Comparison of ENCODE assay signal across 8 cellular contexts in the genomic region with DNA sequence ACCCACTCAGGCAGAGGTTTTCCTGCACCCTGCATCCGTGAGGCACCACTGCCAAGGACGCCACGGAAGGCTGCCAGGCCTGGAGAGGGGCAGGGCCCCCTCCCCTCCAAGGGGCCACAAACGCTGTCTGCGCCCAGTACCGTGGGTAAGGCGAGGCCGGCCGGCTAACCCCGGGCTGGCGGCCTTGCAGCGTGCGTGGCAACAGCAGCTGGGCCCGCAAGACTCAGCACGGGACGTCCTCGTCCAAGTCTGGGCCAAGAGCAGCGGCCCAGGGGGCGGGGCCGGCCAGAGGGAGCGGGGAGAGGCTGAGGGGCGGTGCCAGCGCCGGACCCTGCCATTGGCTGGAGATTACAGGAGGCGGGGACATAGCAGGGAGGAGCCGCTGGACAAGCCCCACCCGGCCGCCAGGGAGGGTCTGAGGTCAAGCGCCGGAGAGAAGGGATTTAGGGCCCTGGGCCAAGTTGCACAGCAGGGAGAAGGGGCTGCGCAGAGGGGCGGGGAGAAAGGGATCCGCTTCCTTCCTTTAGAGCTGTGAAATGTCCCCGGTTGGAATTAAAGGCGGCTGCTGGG. TPM values are rescaled to one million over a fixed set of nuclear protein-coding genes. Genes with fewer than 3 reads are reported as not detected.
DNase-seq lines count a peak whose midpoint lies in the region; ATAC-seq, FAIRE-seq and TF ChIP-seq lines count a peak whose summit lies in the region.

No MANE protein-coding gene starts in this region.

- no peak overlapping the region for H3K4me3 Mint-ChIP-seq in activated T-cell treated with anti-CD3 and anti-CD28 coated beads, Interleukin-2, amount 50 U/mL, for 24 hours

- no peak for TF ChIP-seq POLR2A in GM12892 (IDR thresholded peaks at IDR 0.05; ENCODE audit: low read depth, low read length)

- H3K9me3 Mint-ChIP-seq in activated T-cell treated with anti-CD3 and anti-CD28 coated beads, Interleukin-2, amount 50 U/mL, for 24 hours = no peaks in the 10 kb centered on the region

- POLR2A ChIA-PET in HEK293T (lab: Yijun Ruan, JAX) = interaction anchor here (2.4 kb wide), 1 partner anchor 17 kb away, joined by 13 read pairs; a partner anchor contains a TSS

- TF ChIP-seq CTCF in fibroblast of pulmonary artery (IDR thresholded peaks at IDR 0.05; ENCODE audit: low read length, missing control alignments) (no peak), thoracic aorta (IDR thresholded peaks at IDR 0.05) (no peak)

- H3K36me3 ChIP-seq in muscle layer of colon (ENCODE audit: insufficient read depth, low read length) (peaks cover 14% of the 10 kb centered on the region), thoracic aorta (no peaks in the 10 kb centered on the region)

- no peak overlapping the region for H3K27ac Mint-ChIP-seq in activated T-cell treated with anti-CD3 and anti-CD28 coated beads, Interleukin-2, amount 50 U/mL, for 24 hours

- no peak for FAIRE-seq in GM12892 (lab: Jason Lieb, UNC)

- peak overlapping the region; percentile 47 for H3K27ac ChIP-seq in muscle layer of colon (ENCODE audit: low read depth, low read length)
- peak overlapping the region; percentile 76 to 79 for H3K27ac ChIP-seq in thoracic aorta

- H3K4me1 Mint-ChIP-seq in activated T-cell treated with anti-CD3 and anti-CD28 coated beads, Interleukin-2, amount 50 U/mL, for 24 hours (ENCODE audit: low read depth) = peaks cover 5% of the 10 kb centered on the region

- H3K4me1 ChIP-seq in muscle layer of colon (ENCODE audit: insufficient read depth, low read length) = peaks cover 15% of the 10 kb centered on the region
- peaks cover 0 to 16% of the 10 kb centered on the region in 2 donors for H3K4me1 ChIP-seq in thoracic aorta (ENCODE audit: control insufficient read depth in 1 of 2, low read depth in 2 of 2)

- H3K36me3 Mint-ChIP-seq in activated T-cell treated with anti-CD3 and anti-CD28 coated beads, Interleukin-2, amount 50 U/mL, for 24 hours (ENCODE audit: low read depth) = peaks cover 69% of the 10 kb centered on the region

- H3K27me3 ChIP-seq in muscle layer of colon (ENCODE audit: control insufficient read depth in 1 of 2, insufficient read depth in 2 of 2, low read length in 2 of 2) (no peaks in the 10 kb centered on the region), thoracic aorta (replicated peaks; ENCODE audit: insufficient read depth) (no peaks in the 10 kb centered on the region)

- H3K27me3 Mint-ChIP-seq in activated T-cell treated with anti-CD3 and anti-CD28 coated beads, Interleukin-2, amount 50 U/mL, for 24 hours = no peaks in the 10 kb centered on the region

- H3K9me3 ChIP-seq in muscle layer of colon (ENCODE audit: low read length) = no peaks in the 10 kb centered on the region
- H3K9me3 ChIP-seq in thoracic aorta = no peaks in the 10 kb centered on the region

- no peak overlapping the region for H3K9ac ChIP-seq in muscle layer of colon (ENCODE audit: low read length)

- peak; percentile 89 for ATAC-seq in thoracic aorta (ENCODE audit: insufficient number of reproducible peaks, low FRiP score, low read depth)

- CTCF ChIA-PET in HEK293T (lab: Yijun Ruan, JAX) = no interaction called here

- peak overlapping the region; percentile 36 for H3K4me3 ChIP-seq in fibroblast of pulmonary artery (replicated peaks; ENCODE audit: low read depth, low read length)
- peak overlapping the region; percentile 36 to 56 for H3K4me3 ChIP-seq in muscle layer of colon (ENCODE audit: low read depth in 1 of 2, low read length in 2 of 2)
- peak overlapping the region; percentile 72 for H3K4me3 ChIP-seq in thoracic aorta

- peak; percentile 82 for DNase-seq in GM12892 (ENCODE audit: insufficient read length)
- peak; percentile 98 for DNase-seq in HEK293T (ENCODE audit: extremely low spot score)
- peak; percentile 71 for DNase-seq in NCI-H128 (lab: John Stamatoyannopoulos, UW; ENCODE audit: unreplicated experiment)
- peak; percentile 66 for DNase-seq in activated T-cell treated with anti-CD3 and anti-CD28 coated beads, Interleukin-2, amount 50 U/mL, for 24 hours
- peak; percentile 93 for DNase-seq in fibroblast of pulmonary artery (ENCODE audit: low read depth)
- peak; percentile 80 for DNase-seq in thoracic aorta (ENCODE audit: low spot score)
- DNase-seq in NCI-H1694 treated with DMSO at 0.1 percent for 48 hours (lab: John Stamatoyannopoulos, UW) = no peak

TF ChIP-seq in HEK293T, 16 proteins besides CTCF, POLR2A, EP300 and RAD21:
- TF ChIP-seq HDGF (IDR thresholded peaks at IDR 0.05; ENCODE audit: borderline replicate concordance) (0 out of 2 replicates have a peak, but pooled peaks have one; percentile 63), TARDBP (IDR thresholded peaks at IDR 0.05) (no peak), ARNT (IDR thresholded peaks at IDR 0.05) (no peak)

RNA-seq across cellular contexts. Expression of a gene that starts 16.0 kb away (rescaled TPM):
- 8.5 TPM for polyA plus RNA-seq in GM12892 (2012; ENCODE audit: missing spikeins)
- total RNA-seq in thoracic aorta = 10 to 100 TPM; 16.6 to 23.6 TPM

RNA-seq across cellular contexts. Expression of a gene that starts 31.1 kb away (rescaled TPM):
- 120 TPM for polyA plus RNA-seq in GM12892 (2012; ENCODE audit: missing spikeins)
- 10 to 100 TPM; 19.5 to 33.5 TPM for total RNA-seq in thoracic aorta

RNA-seq across cellular contexts. Expression of a gene that starts 37.9 kb away (rescaled TPM):
- polyA plus RNA-seq in GM12892 (2012; ENCODE audit: missing spikeins) = 0.21 TPM
- not detected for total RNA-seq in thoracic aorta

RNA-seq across cellular contexts. Expression of a gene that starts 39.2 kb away (rescaled TPM):
- polyA plus RNA-seq in GM12892 (2012; ENCODE audit: missing spikeins) = not detected
- total RNA-seq in thoracic aorta = under 1 TPM in 1 of 2 donors, not detected in 1; 0.35 TPM
